9 cellular contexts compared by ENCODE assay signal in the genomic region with DNA sequence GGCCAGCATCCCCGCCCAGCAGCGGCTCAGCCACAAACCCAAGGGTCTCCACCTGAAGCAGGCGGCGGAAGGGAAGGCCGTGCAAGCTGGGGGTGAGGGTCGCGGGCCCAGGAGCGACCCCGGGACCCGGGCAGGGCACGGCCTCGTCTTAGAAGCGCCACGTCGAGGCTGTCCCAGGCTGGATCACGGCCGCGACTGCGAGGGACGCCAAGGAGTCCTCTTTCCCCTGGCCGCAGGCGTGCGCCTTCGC. TPM values are rescaled to one million over a fixed set of nuclear protein-coding genes. Genes with fewer than 3 reads are reported as not detected.
DNase-seq lines count a peak whose midpoint lies in the region; FAIRE-seq and TF ChIP-seq lines count a peak whose summit lies in the region.
"Had no signal": no experiment of that assay in that cellular context is flagged by ENCODE, and none has a peak within 500 bp of the region (broad histone marks: within the 10 kb centered on the region; RNA-seq: fewer than 3 reads in every experiment).

No MANE protein-coding gene starts in this region.

- H3K4me3 ChIP-seq in kidney (ENCODE audit: low read length in 2 of 2) (peak overlapping the region; percentile 71 to 77), testis (peak overlapping the region; percentile 89 to 90)

- peak overlapping the region; percentile 32 to 43 for H3K27ac ChIP-seq in kidney (ENCODE audit: low read depth in 2 of 2, low read length in 2 of 2)
- peak overlapping the region; percentile 68 to 85 for H3K27ac ChIP-seq in testis

- DNase-seq in T-helper 1 cell = no peak
- no peak for DNase-seq in activated naive CD8-positive, alpha-beta T cell treated with anti-CD3 and anti-CD28 coated beads for 36 hours
- no peak for DNase-seq in kidney
- DNase-seq in testis = no peak
- DNase-seq in ACHN = no peak
- no peak for DNase-seq in ureter (ENCODE audit: low spot score)
- no peak for DNase-seq in HuH-7.5 (ENCODE audit: low spot score)

- H3K27ac Mint-ChIP-seq in T-helper 1 cell treated with Interleukin-12 subunit alpha and Interleukin-12 subunit beta and Interleukin-4 antibody, amounts not matched to agents 30 μg/mL and 1 μg/mL, for 36 hours = peak overlapping the region; percentile 85
- no peak overlapping the region for H3K27ac Mint-ChIP-seq in activated naive CD8-positive, alpha-beta T cell treated with anti-CD3 and anti-CD28 coated beads for 36 hours

- H3K4me1 Mint-ChIP-seq in T-helper 1 cell treated with Interleukin-12 subunit alpha and Interleukin-12 subunit beta and Interleukin-4 antibody, amounts not matched to agents 30 μg/mL and 1 μg/mL, for 36 hours (ENCODE audit: low read depth) = peaks cover 24% of the 10 kb centered on the region
- peaks cover 13% of the 10 kb centered on the region for H3K4me1 Mint-ChIP-seq in activated naive CD8-positive, alpha-beta T cell treated with anti-CD3 and anti-CD28 coated beads for 36 hours

- H3K36me3 ChIP-seq in kidney (ENCODE audit: control insufficient read depth in 1 of 2, insufficient read depth in 2 of 2, low read length in 2 of 2) = peaks cover 0 to 3% of the 10 kb centered on the region in 2 donors
- H3K36me3 ChIP-seq in testis (ENCODE audit: low read depth, missing control alignments) = no peaks in the 10 kb centered on the region

- peak overlapping the region in 1 of 2 donors; percentile 24 for H3K9ac ChIP-seq in kidney (ENCODE audit: low read length in 2 of 2)

- no peak for TF ChIP-seq POLR2A in testis (IDR thresholded peaks at IDR 0.05)

- peaks cover 21% of the 10 kb centered on the region for H3K36me3 Mint-ChIP-seq in T-helper 1 cell treated with Interleukin-12 subunit alpha and Interleukin-12 subunit beta and Interleukin-4 antibody, amounts not matched to agents 30 μg/mL and 1 μg/mL, for 36 hours (ENCODE audit: low read depth)
- H3K36me3 Mint-ChIP-seq in activated naive CD8-positive, alpha-beta T cell treated with anti-CD3 and anti-CD28 coated beads for 36 hours = peaks cover 27% of the 10 kb centered on the region

- TF ChIP-seq CTCF in kidney (IDR thresholded peaks at IDR 0.05; ENCODE audit: borderline replicate concordance, extremely low read depth, insufficient read depth) (no peak), testis (IDR thresholded peaks at IDR 0.05) (no peak)

- peak overlapping the region; percentile 89 for H3K4me3 Mint-ChIP-seq in T-helper 1 cell treated with Interleukin-12 subunit alpha and Interleukin-12 subunit beta and Interleukin-4 antibody, amounts not matched to agents 30 μg/mL and 1 μg/mL, for 36 hours
- H3K4me3 Mint-ChIP-seq in activated naive CD8-positive, alpha-beta T cell treated with anti-CD3 and anti-CD28 coated beads for 36 hours = peak overlapping the region; percentile 79

- H3K9me3 ChIP-seq in kidney (ENCODE audit: control insufficient read depth in 1 of 2, low read length in 2 of 2) (no peaks in the 10 kb centered on the region), testis (no peaks in the 10 kb centered on the region)

- intact Hi-C loops in kidney (cut with DNase I) (no loop called here), testis (cut with DNase I; ENCODE audit: low total_unique reads) (no loop called here)

- H3K9me3 Mint-ChIP-seq in T-helper 1 cell treated with Interleukin-12 subunit alpha and Interleukin-12 subunit beta and Interleukin-4 antibody, amounts not matched to agents 30 μg/mL and 1 μg/mL, for 36 hours = no peaks in the 10 kb centered on the region
- no peaks in the 10 kb centered on the region for H3K9me3 Mint-ChIP-seq in activated naive CD8-positive, alpha-beta T cell treated with anti-CD3 and anti-CD28 coated beads for 36 hours

- H3K4me1 ChIP-seq in kidney (ENCODE audit: control insufficient read depth in 1 of 2, insufficient read depth in 1 of 2, low read depth in 1 of 2, low read length in 2 of 2) = peaks cover 9 to 14% of the 10 kb centered on the region in 2 donors
- peaks cover 12% of the 10 kb centered on the region for H3K4me1 ChIP-seq in testis

- in situ Hi-C loops in ACHN (cut with HindIII; ENCODE audit: low pct_ligation_motif_present, low pct_unique_long_range_greater_than_20kb, low sequenced_read_pairs) = no loop called here

- 2% methylated on average over 21 of the region's 24 CpGs; no CpG with 5 or more reads in 1 of the 2 donors for WGBS in testis, 2 donors

- no peak for FAIRE-seq in kidney (lab: Jason Lieb, UNC)
- FAIRE-seq: colon had no signal

- H3K27me3 Mint-ChIP-seq in T-helper 1 cell treated with Interleukin-12 subunit alpha and Interleukin-12 subunit beta and Interleukin-4 antibody, amounts not matched to agents 30 μg/mL and 1 μg/mL, for 36 hours (ENCODE audit: low read depth) = no peaks in the 10 kb centered on the region
- no peaks in the 10 kb centered on the region for H3K27me3 Mint-ChIP-seq in activated naive CD8-positive, alpha-beta T cell treated with anti-CD3 and anti-CD28 coated beads for 36 hours

- no peaks in the 10 kb centered on the region for H3K27me3 ChIP-seq in testis

RNA-seq across cellular contexts. Expression of gene CCNF, which starts 0.5 kb away (rescaled TPM):
- 10 to 100 TPM; 38.3 to 38.8 TPM for total RNA-seq in activated naive CD8-positive, alpha-beta T cell treated with anti-CD3 and anti-CD28 coated beads for 36 hours
- total RNA-seq in kidney = 2.9 TPM
- polyA plus RNA-seq in kidney (ENCODE audit: insufficient read depth, low read depth, low replicate concordance) = 0.77 TPM
- 10 to 100 TPM in 1 of 2 donors, 1 to 10 TPM in 1; 9.4 to 10.8 TPM for total RNA-seq in testis
- polyA plus RNA-seq in testis (ENCODE audit: insufficient read depth, low read depth, low replicate concordance) = 6.0 TPM
- total RNA-seq in ureter = 7.8 TPM

RNA-seq across cellular contexts. Expression of gene TEDC2, which starts 31.2 kb away (rescaled TPM):
- total RNA-seq in activated naive CD8-positive, alpha-beta T cell treated with anti-CD3 and anti-CD28 coated beads for 36 hours = 10 to 100 TPM; 24.0 to 26.5 TPM
- 1.4 TPM for total RNA-seq in kidney
- polyA plus RNA-seq in kidney (ENCODE audit: insufficient read depth, low read depth, low replicate concordance) = 1.7 TPM
- 10 to 100 TPM; 18.0 to 19.4 TPM for total RNA-seq in testis
- 7.7 TPM for polyA plus RNA-seq in testis (ENCODE audit: insufficient read depth, low read depth, low replicate concordance)
- total RNA-seq in ureter = 1.5 TPM

RNA-seq across cellular contexts. Expression of gene NTN3, which starts 42.4 kb away (rescaled TPM):
- not detected for total RNA-seq in activated naive CD8-positive, alpha-beta T cell treated with anti-CD3 and anti-CD28 coated beads for 36 hours
- total RNA-seq in kidney (0.28 TPM), testis (1 to 10 TPM; 1.1 to 1.7 TPM), ureter (not detected)
- polyA plus RNA-seq in kidney (ENCODE audit: insufficient read depth, low read depth, low replicate concordance) (not detected), testis (ENCODE audit: insufficient read depth, low read depth, low replicate concordance) (not detected)

RNA-seq across cellular contexts. Expression of gene TBC1D24, which starts 46.2 kb away (rescaled TPM):
- total RNA-seq in activated naive CD8-positive, alpha-beta T cell treated with anti-CD3 and anti-CD28 coated beads for 36 hours = 10 to 100 TPM; 21.1 to 23.0 TPM
- total RNA-seq in kidney (25.7 TPM), testis (10 to 100 TPM; 11.2 to 13.5 TPM), ureter (6.5 TPM)
- polyA plus RNA-seq in kidney (ENCODE audit: insufficient read depth, low read depth, low replicate concordance) (23.9 TPM), testis (ENCODE audit: insufficient read depth, low read depth, low replicate concordance) (5.3 TPM)
